8 cellular contexts compared by ENCODE assay signal in the genomic region with DNA sequence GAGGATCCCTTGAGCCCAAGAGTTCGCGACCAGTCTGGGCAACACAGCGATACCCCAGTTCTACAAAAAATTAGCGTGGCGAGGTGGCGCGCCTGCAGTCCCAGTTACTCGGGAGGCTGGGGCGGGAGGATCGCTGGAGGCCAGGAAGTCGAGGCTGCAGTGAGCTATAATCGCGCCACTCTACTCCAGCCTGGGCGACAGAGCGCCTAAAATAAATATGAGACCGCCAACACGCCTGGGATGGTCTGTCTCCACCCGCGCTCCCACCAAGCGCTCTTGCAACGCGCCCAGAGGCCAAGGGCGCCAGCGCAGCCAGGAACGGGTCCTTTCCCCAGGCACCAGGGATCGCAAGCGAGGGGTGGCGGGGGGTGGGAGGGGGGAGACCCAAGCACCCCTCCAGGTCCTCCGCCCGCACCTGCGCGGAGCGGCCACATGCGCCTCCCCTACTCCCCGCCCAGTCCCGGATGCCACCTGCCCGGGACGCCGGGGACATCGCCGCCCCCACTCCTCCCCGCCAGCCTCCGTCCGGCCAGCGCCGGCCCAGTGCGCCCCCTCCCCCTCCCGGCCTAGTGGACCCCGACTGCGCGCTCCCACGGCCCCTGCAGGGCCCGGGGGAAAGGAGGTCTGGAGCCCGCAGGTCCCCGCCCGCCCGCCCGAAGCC. TPM values are rescaled to one million over a fixed set of nuclear protein-coding genes. Genes with fewer than 3 reads are reported as not detected.
DNase-seq lines count a peak whose midpoint lies in the region; ATAC-seq and TF ChIP-seq lines count a peak whose summit lies in the region.

No MANE protein-coding gene starts in this region.

- no peak overlapping the region for H3K23ac ChIP-seq in H9 (ENCODE audit: insufficient read length, low read depth, low read length)

- H3K4me3 Mint-ChIP-seq in H9 = peak overlapping the region; percentile 84 to 92
- H3K4me3 Mint-ChIP-seq in activated naive CD8-positive, alpha-beta T cell treated with anti-CD3 and anti-CD28 coated beads, Interleukin-2, amount 50 U/mL, for 24 hours = peak overlapping the region; percentile 69

- H3T11ph ChIP-seq in H9 (ENCODE audit: low read length) = no peak overlapping the region

- no peak overlapping the region for H2BK5ac ChIP-seq in H9 (ENCODE audit: insufficient read length, low read length)

- H3K9me3 ChIP-seq in H9 (ENCODE audit: control insufficient read depth, low read depth, low read length) = no peaks in the 10 kb centered on the region

- no peak overlapping the region for H2AK5ac ChIP-seq in H9 (ENCODE audit: insufficient read length, low read length)

- H3K27ac Mint-ChIP-seq in H9 = peak overlapping the region in 1 of 3 experiments; percentile 44; a peak in 1 of 7 replicates
- no peak overlapping the region for H3K27ac Mint-ChIP-seq in activated naive CD8-positive, alpha-beta T cell treated with anti-CD3 and anti-CD28 coated beads, Interleukin-2, amount 50 U/mL, for 24 hours

- no peak overlapping the region for H3K4ac ChIP-seq in H9 (ENCODE audit: low read depth, low read length)

- peaks cover 13% of the 10 kb centered on the region for H3K79me2 ChIP-seq in H9 (ENCODE audit: insufficient read depth, low read length)

- H3K4me2 ChIP-seq in H9 (ENCODE audit: insufficient read depth, insufficient read length, low read length) = peak overlapping the region; percentile 75

- 0 out of 7 replicates have a peak, but pooled peaks cover 0 to 2% (median 0%) of the 10 kb centered on the region in 3 experiments for H3K36me3 Mint-ChIP-seq in H9 (ENCODE audit: insufficient read depth in 1 of 3, low read depth in 3 of 3)
- no peaks in the 10 kb centered on the region for H3K36me3 Mint-ChIP-seq in activated naive CD8-positive, alpha-beta T cell treated with anti-CD3 and anti-CD28 coated beads, Interleukin-2, amount 50 U/mL, for 24 hours (ENCODE audit: low read depth)

- H3K9ac ChIP-seq in H9 (ENCODE audit: extremely low read depth, insufficient read length, low read length) = no peak overlapping the region

- no peak overlapping the region for H4K8ac ChIP-seq in H9 (replicated peaks; ENCODE audit: insufficient read length, low read depth, low read length)

- no peak overlapping the region for H4K5ac ChIP-seq in H9 (ENCODE audit: insufficient read length, low read depth, low read length)

- H3K79me1 ChIP-seq in H9 (ENCODE audit: insufficient read depth, low read depth, low read length, poor library complexity, severe bottlenecking) = peaks cover 4% of the 10 kb centered on the region

- no CpG with 5 or more reads among the region's 58 CpGs for WGBS in H9 (ENCODE audit: extremely low coverage, insufficient read length, low lambda C conversion rate)

- H2AFZ ChIP-seq in H9 (ENCODE audit: low read length) = no peak overlapping the region

- peaks cover 18% of the 10 kb centered on the region for H3K23me2 ChIP-seq in H9 (ENCODE audit: insufficient read length, low read depth, low read length, poor library complexity, severe bottlenecking)

- no peaks in the 10 kb centered on the region for H3K9me3 Mint-ChIP-seq in H9
- no peaks in the 10 kb centered on the region for H3K9me3 Mint-ChIP-seq in activated naive CD8-positive, alpha-beta T cell treated with anti-CD3 and anti-CD28 coated beads, Interleukin-2, amount 50 U/mL, for 24 hours

- no peak overlapping the region for H2BK15ac ChIP-seq in H9 (ENCODE audit: low read depth, low read length)

- peaks cover 21 to 23% of the 10 kb centered on the region in 2 experiments for H3K4me1 Mint-ChIP-seq in H9
- H3K4me1 Mint-ChIP-seq in activated naive CD8-positive, alpha-beta T cell treated with anti-CD3 and anti-CD28 coated beads, Interleukin-2, amount 50 U/mL, for 24 hours = peaks cover 5% of the 10 kb centered on the region

- H4K91ac ChIP-seq in H9 (ENCODE audit: insufficient read length, low read depth, low read length) = no peak overlapping the region

- H3K18ac ChIP-seq in H9 (ENCODE audit: insufficient read length, low read depth, low read length) = no peak overlapping the region

- H2BK120ac ChIP-seq in H9 (ENCODE audit: low read depth, low read length, poor library complexity, severe bottlenecking) = no peak overlapping the region

- no peak overlapping the region for H2BK20ac ChIP-seq in H9 (ENCODE audit: low read depth, low read length, poor library complexity, severe bottlenecking)

- H3K27me3 ChIP-seq in H9 (ENCODE audit: insufficient read depth, low read length) = no peaks in the 10 kb centered on the region

- H3K56ac ChIP-seq in H9 (ENCODE audit: insufficient read length, low read depth, low read length) = no peak overlapping the region

- no peak overlapping the region for H2BK12ac ChIP-seq in H9 (ENCODE audit: insufficient read length, low read depth, low read length)

- no peak overlapping the region for H3K27ac ChIP-seq in H9 (ENCODE audit: insufficient read length, low read depth, low read length)

- H3K14ac ChIP-seq in H9 (ENCODE audit: insufficient read depth, low read length) = peak overlapping the region; percentile 62; the same call in 1 of the 2 replicates

- TF ChIP-seq CTCF in GM10266 (IDR thresholded peaks at IDR 0.05; ENCODE audit: control insufficient read depth, insufficient read depth, low read depth, missing control alignments) (no peak), H9 (conservative IDR thresholded peaks at IDR 0.05) (peak; percentile 7; the same call in 1 of the 3 replicates)

- no peaks in the 10 kb centered on the region; the same call in 1 of the 2 replicates for H3K4me1 ChIP-seq in H9 (ENCODE audit: insufficient read depth, low read length)

- DNase-seq in GM10266 (ENCODE audit: extremely low spot score) (peak; percentile 78), H9 (peak; percentile 75), NCI-H526 treated with DMSO at 0.1 percent for 48 hours (lab: John Stamatoyannopoulos, UW) (peak; percentile 23), iPS-NIHi11 (ENCODE audit: low spot score) (peak; percentile 80), GDM1 (lab: John Stamatoyannopoulos, UW) (no peak), MV-4-11 (lab: John Stamatoyannopoulos, UW) (no peak)
- DNase-seq in activated naive CD8-positive, alpha-beta T cell treated with anti-CD3 and anti-CD28 coated beads, Interleukin-2, amount 50 U/mL, for 24 hours = peak; percentile 30
- peak; percentile 5 to 18 for DNase-seq in stimulated activated CD4-positive, alpha-beta T cell treated with anti-CD3 and anti-CD28 coated beads, Interleukin-4, amount 100 ng/mL, for 48 hours (ENCODE audit: low read depth in 2 of 2)

- H3K27me3 Mint-ChIP-seq in H9 (ENCODE audit: low read depth) = peaks cover 6% of the 10 kb centered on the region
- peaks cover 28% of the 10 kb centered on the region for H3K27me3 Mint-ChIP-seq in activated naive CD8-positive, alpha-beta T cell treated with anti-CD3 and anti-CD28 coated beads, Interleukin-2, amount 50 U/mL, for 24 hours

- peak; percentile 51 for ATAC-seq in activated naive CD8-positive, alpha-beta T cell treated with anti-CD3 and anti-CD28 coated beads, Interleukin-2, amount 50 U/mL, for 24 hours

- no peaks in the 10 kb centered on the region for H4K20me1 ChIP-seq in H9 (ENCODE audit: control insufficient read depth, insufficient read depth, insufficient read length)

RNA-seq across cellular contexts. Expression of gene RHPN2, which starts 0.4 kb away (rescaled TPM):
- 29.1 and 29.2 TPM in 2 replicates for total RNA-seq in H9 (2021)

RNA-seq across cellular contexts. Expression of gene GPATCH1, which starts 16.7 kb away (rescaled TPM):
- 11.7 and 12.2 TPM in 2 replicates for total RNA-seq in H9 (2021)

Comparison
In these comparisons a context has a peak if more than half of its experiments do, and no peak if none do; other contexts are left out.
1. DNase-seq: peak in GM10266 (single experiment), H9 (single experiment), NCI-H526 treated with DMSO at 0.1 percent for 48 hours (single experiment), activated naive CD8-positive, alpha-beta T cell treated with anti-CD3 and anti-CD28 coated beads, Interleukin-2, amount 50 U/mL, for 24 hours (single experiment), iPS-NIHi11 (single experiment) and stimulated activated CD4-positive, alpha-beta T cell treated with anti-CD3 and anti-CD28 coated beads, Interleukin-4, amount 100 ng/mL, for 48 hours (2 of 2); none in GDM1 (single experiment) and MV-4-11 (single experiment).